In the genomic region with DNA sequence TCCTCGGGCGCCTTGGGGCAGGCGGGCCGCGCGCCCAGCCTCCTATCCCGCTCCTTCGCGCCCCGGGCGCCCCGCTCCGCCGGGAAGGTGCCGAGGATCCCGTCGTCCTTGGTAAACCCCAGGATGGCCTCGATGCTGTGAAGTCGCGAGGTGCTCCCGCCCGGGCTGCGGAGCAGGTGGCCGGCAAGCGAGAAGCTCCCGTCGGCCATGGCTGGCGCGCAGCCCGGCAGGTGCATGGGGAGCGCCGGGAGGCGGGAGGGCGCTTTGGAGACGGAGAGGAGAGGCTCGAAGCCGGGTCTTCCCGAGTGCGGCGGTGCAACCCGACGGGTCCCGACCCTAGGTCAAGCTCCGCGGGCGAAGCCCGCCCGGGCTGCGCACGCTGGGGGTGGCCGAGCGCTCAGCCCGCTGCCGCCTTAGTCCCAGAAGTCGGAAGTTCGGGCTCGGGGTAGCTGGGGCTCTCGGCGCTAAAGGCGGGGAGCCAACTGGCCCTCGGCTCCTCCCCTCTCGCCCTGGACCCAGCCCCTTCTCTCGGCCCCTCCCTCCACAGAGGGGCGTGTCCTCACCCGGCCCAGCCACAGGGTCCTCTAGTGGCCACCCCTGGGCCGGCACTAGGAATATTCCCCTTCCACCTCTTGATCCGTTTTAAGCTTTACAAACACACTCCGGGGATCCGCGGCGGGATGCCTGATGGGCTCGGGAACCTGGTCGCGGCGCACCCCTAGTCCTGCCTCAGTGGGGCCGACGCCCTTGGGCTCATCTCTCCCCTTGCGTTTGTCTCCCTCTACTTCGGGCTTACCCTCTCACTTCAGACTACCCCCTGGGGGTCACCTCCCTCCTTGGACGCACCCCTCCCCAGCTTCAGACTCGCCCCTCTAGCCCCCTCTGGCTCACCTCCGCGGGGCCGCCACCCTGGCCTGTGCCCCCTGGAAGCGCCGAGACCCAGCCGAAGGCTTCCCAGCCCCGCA, we compare ENCODE assay signal across 8 cellular contexts. TPM values are rescaled to one million over a fixed set of nuclear protein-coding genes. Genes with fewer than 3 reads are reported as not detected.
DNase-seq lines count a peak whose midpoint lies in the region; ATAC-seq, FAIRE-seq and TF ChIP-seq lines count a peak whose summit lies in the region.

A gene (minus strand): TSS at position 484 of the 965 bp plus-strand sequence. CDS start 248 bp downstream, at position 236.

- H3K4me1 ChIP-seq in GM12878 (ENCODE audit: control insufficient read depth, insufficient read depth, low read length), result no peaks in the 10 kb centered on the region
- H3K4me1 ChIP-seq in liver (ENCODE audit: control insufficient read depth in 4 of 4, insufficient read depth in 4 of 4, low read length in 3 of 4), result peaks cover 8 to 33% (median 13%) of the 10 kb centered on the region in 4 donors
- peaks cover 33% of the 10 kb centered on the region for H3K4me1 ChIP-seq in vagina
- no peaks in the 10 kb centered on the region for H3K4me1 ChIP-seq in PC-3 (ENCODE audit: insufficient read depth, low read length)

- no peaks in the 10 kb centered on the region for H3K36me3 ChIP-seq in GM12878 (ENCODE audit: control insufficient read depth in 2 of 2, insufficient read depth in 2 of 2, low read length in 1 of 2)
- no peaks in the 10 kb centered on the region for H3K36me3 ChIP-seq in liver (ENCODE audit: control insufficient read depth in 4 of 4, insufficient read depth in 3 of 4, low read depth in 1 of 4, low read length in 3 of 4)
- H3K36me3 ChIP-seq in vagina, result no peaks in the 10 kb centered on the region
- no peaks in the 10 kb centered on the region for H3K36me3 ChIP-seq in PC-3 (ENCODE audit: low read depth, low read length)

- peak; percentile 68 for ATAC-seq in HG03066 (IDR thresholded peaks at IDR 0.05; ENCODE audit: low read depth, unreplicated experiment)
- ATAC-seq in GM12878, result peak; percentile 62
- no peak for ATAC-seq in PC-3
- ATAC-seq in GM18517 (IDR thresholded peaks at IDR 0.05; ENCODE audit: unreplicated experiment), result no peak

- H4K20me1 ChIP-seq in GM12878 (ENCODE audit: control insufficient read depth, insufficient read depth), result no peaks in the 10 kb centered on the region
- H4K20me1 ChIP-seq in PC-3 (ENCODE audit: low read length), result no peaks in the 10 kb centered on the region

- SMC1A ChIA-PET in GM12878 (lab: Charles Lee; ENCODE audit: uncharacterized antibody, unreplicated experiment), result no interaction called here

- H3K27ac ChIP-seq in GM12878 (ENCODE audit: control insufficient read depth, insufficient read depth), result no peak within 1 kb of the TSS
- no peak within 1 kb of the TSS for H3K27ac ChIP-seq in liver (ENCODE audit: low read depth in 1 of 2, low read length in 2 of 2)
- H3K27ac ChIP-seq in vagina, result no peak within 1 kb of the TSS
- no peak within 1 kb of the TSS for H3K27ac ChIP-seq in PC-3 (ENCODE audit: low read length)

- BruUV-seq in GM12878 (replicated peaks; lab: Mats Ljungman, UMichigan) (no TSS peak), PC-3 (replicated peaks; lab: Mats Ljungman, UMichigan) (no TSS peak)

- H3K9me3 ChIP-seq in GM12878 (replicated peaks; ENCODE audit: control insufficient read depth, insufficient read depth, low read length) (no peaks in the 10 kb centered on the region; the same call in 2 of the 3 replicates), liver (ENCODE audit: control insufficient read depth in 4 of 4, low read length in 3 of 4) (no peaks in the 10 kb centered on the region), vagina (no peaks in the 10 kb centered on the region), PC-3 (ENCODE audit: low read length) (no peaks in the 10 kb centered on the region)

- H2AFZ ChIP-seq in GM12878 (ENCODE audit: control insufficient read depth, low read depth, low read length), result no peak within 1 kb of the TSS
- no peak within 1 kb of the TSS for H2AFZ ChIP-seq in PC-3 (ENCODE audit: low read length)

- 59% methylated on average over 69 of the region's 88 CpGs for WGBS in GM12878 (ENCODE audit: insufficient coverage, insufficient replicate concordance, low lambda C conversion rate, missing lambda C conversion rate)
- 5% methylated on average over 88 of the region's 88 CpGs for WGBS in liver

- H3F3A ChIP-seq in PC-3 (ENCODE audit: low read length, unreplicated experiment), result no peaks in the 10 kb centered on the region

- TF ChIP-seq RAD21 in GM12878 (IDR thresholded peaks at IDR 0.05; ENCODE audit: insufficient read depth, low read depth, low read length) (no peak), liver (IDR thresholded peaks at IDR 0.05) (no peak)

- no peak for FAIRE-seq in GM12878 (lab: Jason Lieb, UNC)

- H3K4me3 ChIP-seq in GM12878 (peak within 1 kb of the TSS; percentile 32; the same call in 1 of the 2 replicates), liver (ENCODE audit: low read depth in 1 of 3, low read length in 3 of 3) (peak within 1 kb of the TSS in 2 of 3 donors; percentile 26 to 37), vagina (peak within 1 kb of the TSS; percentile 29 to 42), PC-3 (ENCODE audit: low read length) (no peak within 1 kb of the TSS)

- POLR2A ChIA-PET in GM12878 (lab: Charles Lee) (no interaction called here), PC-3 (lab: Charles Lee; ENCODE audit: unreplicated experiment) (no interaction called here)

- TF ChIP-seq POLR2A in GM12878 (IDR thresholded peaks at IDR 0.05; ENCODE audit: low read depth, low read length) (no peak), vagina (IDR thresholded peaks at IDR 0.05) (no peak)

- H3K27me3 ChIP-seq in GM12878 (replicated peaks in 1 of 2; ENCODE audit: control insufficient read depth in 2 of 2, insufficient read depth in 2 of 2, low read length in 1 of 2) (peaks cover 23 to 41% of the 10 kb centered on the region in 2 experiments), liver (ENCODE audit: control insufficient read depth in 4 of 4, insufficient read depth in 4 of 4, low read length in 3 of 4) (peaks cover 0 to 22% (median 14%) of the 10 kb centered on the region in 4 donors), vagina (peaks cover 29% of the 10 kb centered on the region), PC-3 (ENCODE audit: low read length) (peaks cover 44% of the 10 kb centered on the region)

- H3K9ac ChIP-seq in GM12878 (ENCODE audit: control insufficient read depth, insufficient read depth, low read length), result no peak within 1 kb of the TSS
- no peak within 1 kb of the TSS for H3K9ac ChIP-seq in liver (ENCODE audit: low read depth in 1 of 2, low read length in 2 of 2)
- H3K9ac ChIP-seq in PC-3 (ENCODE audit: low read length), result no peak within 1 kb of the TSS

- DNase-seq in DMS53 treated with DMSO at 0.1 percent for 48 hours (lab: John Stamatoyannopoulos, UW; ENCODE audit: unreplicated experiment) (peak; percentile 32), GM12878 (ENCODE audit: low read depth, low spot score) (no peak), vagina (ENCODE audit: extremely low spot score in 2 of 2) (no peak), HCEC 1CT (no peak), PC-3 (no peak)

- no peak for TF ChIP-seq EP300 in GM12878 (IDR thresholded peaks at IDR 0.05; ENCODE audit: borderline replicate concordance in 1 of 2, control insufficient read depth in 1 of 2, low read depth in 2 of 2, low read length in 2 of 2)

- in situ Hi-C loops in GM12878 (cut with MboI), result no loop called here

- 0 out of 6 replicates have a peak, but pooled peaks of 1 of the 3 experiments have one; percentile 8 for TF ChIP-seq CTCF in GM12878 (IDR thresholded peaks at IDR 0.05 in 2 of 3, conservative IDR thresholded peaks at IDR 0.05 in 1 of 3; ENCODE audit: control insufficient read depth in 2 of 3, extremely low read depth in 1 of 3, insufficient read depth in 1 of 3, low read depth in 3 of 3, low read length in 3 of 3)
- no peak for TF ChIP-seq CTCF in liver (IDR thresholded peaks at IDR 0.05; ENCODE audit: low read depth, low read length, missing input control)
- TF ChIP-seq CTCF in vagina (IDR thresholded peaks at IDR 0.05), result no peak
- TF ChIP-seq CTCF in PC-3 (conservative IDR thresholded peaks at IDR 0.05; ENCODE audit: low read depth, low read length), result no peak

- H3K4me2 ChIP-seq in GM12878 (ENCODE audit: control insufficient read depth, insufficient read depth) (0 out of 2 replicates have a peak within 1 kb of the TSS, but pooled peaks have one; percentile 27), PC-3 (ENCODE audit: low read length) (no peak within 1 kb of the TSS)

- no peaks in the 10 kb centered on the region for H3K9me2 ChIP-seq in PC-3 (replicated peaks; ENCODE audit: low read length)

- RAD21 ChIA-PET in GM12878 (lab: Charles Lee; ENCODE audit: unreplicated experiment), result no interaction called here

- H3K79me2 ChIP-seq in GM12878 (ENCODE audit: control insufficient read depth, insufficient read depth, low read length) (no peaks in the 10 kb centered on the region), PC-3 (ENCODE audit: low read length) (no peaks in the 10 kb centered on the region)

- CTCF ChIA-PET in GM12878 (lab: Yijun Ruan, JAX) (no interaction called here), PC-3 (lab: Charles Lee) (no interaction called here)

- intact Hi-C loops in GM12878 (cut with micrococcal nuclease; ENCODE audit: unreplicated experiment) (no loop called here), vagina (cut with DNase I) (no loop called here), PC-3 (cut with micrococcal nuclease) (no loop called here)

RNA-seq across cellular contexts. Expression of the gene that starts here (rescaled TPM):
- total RNA-seq in GM12878 (2013; cell fraction: nucleolus; rRNA removed), result not detected in 2 replicates
- total RNA-seq in GM12878 (2014; rRNA removed) (not detected in 2 replicates), GM12878 (2014; rRNA removed; fragmentation: Illumina TruSeq; extraction: Trizol) (not detected in 2 replicates), GM12878 (2021) (not detected in 2 replicates), liver (not detected), vagina (not detected), PC-3 (2014; rRNA removed) (not detected in 2 replicates)
- not detected for polyA plus RNA-seq in GM12878 (2011; ENCODE audit: low read depth)
- polyA plus RNA-seq in GM12878 (2011; rRNA removed) (not detected in 2 replicates), GM12878 (2014; fragmentation: Illumina TruSeq; extraction: Trizol) (not detected in 2 replicates), GM12878 (2014; fragmentation: Nextera tagmentation; extraction: Ambion mirVana) (not detected), GM12878 (2014; rRNA removed) (not detected in 2 replicates), GM12878 (2016; fragmentation: Nextera tagmentation; extraction: Ambion mirVana) (not detected), liver (not detected)
- not detected in 2 replicates for polyA plus RNA-seq in GM12878 (2011; cell fraction: cytosol; rRNA removed)
- not detected in 2 replicates for polyA plus RNA-seq in GM12878 (2011; cell fraction: nucleus; rRNA removed)
- not detected in 2 replicates for polyA plus RNA-seq in GM12878 (2012)
- polyA minus RNA-seq in GM12878 (2011; rRNA and poly(A)+ RNA removed), result not detected in 2 replicates
- polyA minus RNA-seq in GM12878 (2011; cell fraction: cytosol; rRNA and poly(A)+ RNA removed), result not detected in 2 replicates
- polyA minus RNA-seq in GM12878 (2011; cell fraction: nucleus; rRNA and poly(A)+ RNA removed), result not detected in 2 replicates

Comparison
In these comparisons a context has a peak if more than half of its experiments do, and no peak if none do; other contexts are left out.
1. Peak in ATAC-seq, H3K4me3 ChIP-seq and H3K4me2 ChIP-seq in GM12878; RNA of the gene not detected or under 1 TPM.